1 cellular context compared by ENCODE assay signal in genomic region chr11:121615506-121615905, GRCh38.
TF ChIP-seq lines count a peak whose summit lies in the region.

No MANE protein-coding gene starts in this region.

TF ChIP-seq in IMR-90, 13 proteins besides CTCF, POLR2A, EP300 and RAD21:
- TF ChIP-seq, protein P1, sequence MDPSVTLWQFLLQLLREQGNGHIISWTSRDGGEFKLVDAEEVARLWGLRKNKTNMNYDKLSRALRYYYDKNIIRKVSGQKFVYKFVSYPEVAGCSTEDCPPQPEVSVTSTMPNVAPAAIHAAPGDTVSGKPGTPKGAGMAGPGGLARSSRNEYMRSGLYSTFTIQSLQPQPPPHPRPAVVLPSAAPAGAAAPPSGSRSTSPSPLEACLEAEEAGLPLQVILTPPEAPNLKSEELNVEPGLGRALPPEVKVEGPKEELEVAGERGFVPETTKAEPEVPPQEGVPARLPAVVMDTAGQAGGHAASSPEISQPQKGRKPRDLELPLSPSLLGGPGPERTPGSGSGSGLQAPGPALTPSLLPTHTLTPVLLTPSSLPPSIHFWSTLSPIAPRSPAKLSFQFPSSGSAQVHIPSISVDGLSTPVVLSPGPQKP (IDR thresholded peaks at IDR 0.05; ENCODE audit: borderline replicate concordance, low read depth, low read length), result no peak
- TF ChIP-seq MAFK (IDR thresholded peaks at IDR 0.05; ENCODE audit: low read depth, low read length) (no peak), FOS (IDR thresholded peaks at IDR 0.05; ENCODE audit: low read depth, low read length) (peak; percentile 63)
